8 cellular contexts compared by ENCODE assay signal in the genomic region with DNA sequence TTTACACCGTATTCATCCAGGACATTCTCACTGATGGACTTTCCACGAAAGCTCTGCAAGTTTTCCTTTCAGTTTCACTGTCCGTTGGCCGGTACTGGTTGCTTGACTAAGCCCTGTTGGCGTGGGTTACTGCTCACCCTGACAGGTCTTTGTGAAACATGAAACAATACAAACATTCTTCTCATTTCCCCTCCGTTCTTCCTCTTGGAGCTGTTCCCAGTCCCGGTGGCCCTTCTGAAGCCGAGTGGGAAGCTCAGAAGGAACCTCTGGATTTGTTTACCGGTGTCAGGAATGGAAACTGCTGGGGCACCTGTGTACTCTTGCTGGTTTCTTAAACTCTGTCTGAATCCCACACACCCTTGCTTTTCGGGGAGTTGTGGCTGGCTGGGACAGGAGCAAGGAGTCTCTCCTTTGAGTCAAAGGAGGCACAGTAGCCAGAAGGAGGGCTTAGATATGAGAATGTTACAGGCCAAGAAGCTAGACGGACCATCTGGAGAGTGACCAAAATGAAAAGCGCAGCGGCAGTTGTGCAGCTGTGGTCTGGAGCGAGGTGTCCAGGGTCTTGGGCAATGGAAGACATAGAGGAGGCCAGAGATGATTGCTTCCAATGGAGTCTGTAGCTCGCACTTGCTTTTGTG. TPM values are rescaled to one million over a fixed set of nuclear protein-coding genes. Genes with fewer than 3 reads are reported as not detected.
DNase-seq lines count a peak whose midpoint lies in the region; ATAC-seq and TF ChIP-seq lines count a peak whose summit lies in the region.

No MANE protein-coding gene starts in this region.

- no peaks in the 10 kb centered on the region for H3K79me2 ChIP-seq in smooth muscle cell (ENCODE audit: low read depth)

- peak; percentile 43 for ATAC-seq in GM21360 (IDR thresholded peaks at IDR 0.05; ENCODE audit: unreplicated experiment)
- no peak for ATAC-seq in GM21717 (IDR thresholded peaks at IDR 0.05; ENCODE audit: unreplicated experiment)

- H3K27me3 ChIP-seq in MG63 (no peaks in the 10 kb centered on the region), smooth muscle cell (ENCODE audit: low read depth) (peaks cover 8% of the 10 kb centered on the region)

- H3K9me3 Mint-ChIP-seq in immature natural killer cell, result no peaks in the 10 kb centered on the region

- H3K4me3 ChIP-seq in MG63, result peak overlapping the region; percentile 41
- H3K4me3 ChIP-seq in astrocyte of the spinal cord (ENCODE audit: low read depth, low read length), result peak overlapping the region; percentile 37
- H3K4me3 ChIP-seq in smooth muscle cell, result peak overlapping the region; percentile 29

- H2AFZ ChIP-seq in smooth muscle cell (ENCODE audit: low read depth), result no peak overlapping the region

- TF ChIP-seq CTCF in astrocyte of the spinal cord (IDR thresholded peaks at IDR 0.05; ENCODE audit: low read depth, low read length) (no peak), smooth muscle cell (IDR thresholded peaks at IDR 0.05; ENCODE audit: borderline replicate concordance, insufficient read depth, poor library complexity, severe bottlenecking) (no peak)

- H3K4me3 Mint-ChIP-seq in immature natural killer cell, result peak overlapping the region; percentile 72 to 90 (median 83)

- H3K4me2 ChIP-seq in smooth muscle cell, result no peak overlapping the region

- no peaks in the 10 kb centered on the region for H3K9me3 ChIP-seq in MG63
- no peaks in the 10 kb centered on the region for H3K9me3 ChIP-seq in smooth muscle cell (replicated peaks; ENCODE audit: low read depth)

- no peaks in the 10 kb centered on the region for H4K20me1 ChIP-seq in smooth muscle cell (ENCODE audit: low read depth)

- peak; percentile 62 for DNase-seq in DMS153 (lab: John Stamatoyannopoulos, UW)
- peak; percentile 74 for DNase-seq in MG63
- peak; percentile 84 for DNase-seq in astrocyte of the spinal cord (ENCODE audit: low read depth, low spot score)
- DNase-seq in immature natural killer cell, result peak; percentile 28 to 43 (median 30)
- DNase-seq in smooth muscle cell (lab: John Stamatoyannopoulos, UW; ENCODE audit: unreplicated experiment), result no peak
- DNase-seq in NCI-H146 (lab: John Stamatoyannopoulos, UW), result no peak

- no peak overlapping the region for H3K9ac ChIP-seq in smooth muscle cell (ENCODE audit: low read depth)

- peaks cover 12 to 20% of the 10 kb centered on the region in 2 donors for H3K4me1 Mint-ChIP-seq in immature natural killer cell

- peak overlapping the region; percentile 65 to 85 (median 76) for H3K27ac Mint-ChIP-seq in immature natural killer cell

- 87% methylated on average over 15 of the region's 15 CpGs for WGBS in smooth muscle cell (ENCODE audit: low lambda C conversion rate)

- H3K27me3 Mint-ChIP-seq in immature natural killer cell (ENCODE audit: low read depth in 3 of 3), result peaks cover 0 to 2% (median 2%) of the 10 kb centered on the region in 3 donors

- H3K36me3 ChIP-seq in MG63 (no peaks in the 10 kb centered on the region), smooth muscle cell (ENCODE audit: low read depth) (no peaks in the 10 kb centered on the region)

- peaks cover 11% of the 10 kb centered on the region for H3K4me1 ChIP-seq in smooth muscle cell (ENCODE audit: low read depth)

- in situ Hi-C loops in astrocyte of the spinal cord (cut with HindIII; ENCODE audit: low sequenced_read_pairs), result no loop called here

- peaks cover 0 to 4% (median 0%) of the 10 kb centered on the region in 3 donors for H3K36me3 Mint-ChIP-seq in immature natural killer cell

- H3K27ac ChIP-seq in smooth muscle cell (ENCODE audit: low read depth), result no peak overlapping the region

- no peaks in the 10 kb centered on the region for H3F3A ChIP-seq in smooth muscle cell (ENCODE audit: low read depth)

RNA-seq across cellular contexts. Expression of a gene that starts 45.7 kb away (rescaled TPM):
- total RNA-seq in MG63 (2014; rRNA removed; shearing (Covaris generic); ENCODE audit: low replicate concordance), result not detected in 2 replicates
- not detected for polyA plus RNA-seq in immature natural killer cell
- not detected in 2 replicates for total RNA-seq in smooth muscle cell
- polyA plus RNA-seq in smooth muscle cell, result not detected in 2 replicates

Comparison
In these comparisons a context has a peak if more than half of its experiments do, and no peak if none do; other contexts are left out.
1. DNase-seq: peak in DMS153 (single experiment), MG63 (single experiment), astrocyte of the spinal cord (single experiment) and immature natural killer cell (3 of 3); none in smooth muscle cell (single experiment) and NCI-H146 (single experiment).
2. Peak in every context shown above with its lines, with median percentiles within 50 percentile points of each other: H3K4me3 ChIP-seq.